14 cellular contexts compared by ENCODE assay signal in genomic region chr16:10368984-10369551, GRCh38. TPM values are rescaled to one million over a fixed set of nuclear protein-coding genes. Genes with fewer than 3 reads are reported as not detected.
A peak's percentile ranks its signal among the peaks of the same experiment; 100 is the strongest.
DNase-seq lines count a peak whose midpoint lies in the region; ATAC-seq and TF ChIP-seq lines count a peak whose summit lies in the region.
"Had no signal": no experiment of that assay in that cellular context is flagged by ENCODE, and none has a peak within 500 bp of the region (broad histone marks: within the 10 kb centered on the region; RNA-seq: fewer than 3 reads in every experiment).

No MANE protein-coding gene starts in this region.

- CTCF ChIA-PET in MCF 10A (lab: Yijun Ruan, JAX): interaction anchor here (0.5 to 1.4 kb wide), 14 partner anchors 9 to 317 kb away, joined by 3 to 9 read pairs (median 4); partner anchors contain the start of gene ATF7IP2

- peaks cover 0 to 5% of the 10 kb centered on the region in 2 donors for H3K9me3 ChIP-seq in breast epithelium
- H3K9me3 ChIP-seq: lower lobe of right lung had no signal

- H3K27me3 Mint-ChIP-seq in MCF 10A (ENCODE audit: insufficient read depth, unreplicated experiment): no peaks in the 10 kb centered on the region
- no peaks in the 10 kb centered on the region for H3K27me3 Mint-ChIP-seq in natural killer cell (ENCODE audit: low read depth in 2 of 2)

- no peaks in the 10 kb centered on the region for H3K36me3 ChIP-seq in breast epithelium
- H3K36me3 ChIP-seq: lower lobe of right lung, MG63 had no signal

- H3K4me3 ChIP-seq in breast epithelium: no peak overlapping the region
- H3K4me3 ChIP-seq: lower lobe of right lung, MG63 had no signal

- BruUV-seq in MCF 10A (replicated peaks; lab: Mats Ljungman, UMichigan): no TSS peak

- H3K36me3 Mint-ChIP-seq in MCF 10A (ENCODE audit: insufficient read depth, unreplicated experiment): no peaks in the 10 kb centered on the region
- H3K36me3 Mint-ChIP-seq in natural killer cell: no peaks in the 10 kb centered on the region

- H3K9me3 Mint-ChIP-seq in MCF 10A (ENCODE audit: unreplicated experiment) (no peaks in the 10 kb centered on the region), natural killer cell (no peaks in the 10 kb centered on the region)

- peak; percentile 45 for DNase-seq in MCF 10A (ENCODE audit: unreplicated experiment)
- DNase-seq in breast epithelium (ENCODE audit: low spot score in 2 of 2): no peak
- peak; percentile 11 for DNase-seq in UCSD-AML1 (lab: John Stamatoyannopoulos, UW; ENCODE audit: unreplicated experiment)
- DNase-seq in iPS-NIHi11 (ENCODE audit: low spot score): peak; percentile 26
- DNase-seq in natural killer cell: no peak
- no peak for DNase-seq in hippocampal formation (lab: John Stamatoyannopoulos, UW)
- DNase-seq in left cardiac atrium: no peak
- no peak for DNase-seq in GM20000 (ENCODE audit: low spot score)
- DNase-seq: lower lobe of right lung; MG63; NCI-H2227 treated with DMSO at 0.1 percent for 48 hours; nucleus accumbens; SHP77; stimulated activated CD4-positive, alpha-beta T cell treated with anti-CD3 and anti-CD28 coated beads, Interleukin-12 subunit alpha, Interleukin-12 subunit beta, amount 100 ng/mL, for 4 hours had no signal

- H3K4me1 Mint-ChIP-seq in MCF 10A (ENCODE audit: insufficient read depth, unreplicated experiment): no peaks in the 10 kb centered on the region
- no peaks in the 10 kb centered on the region for H3K4me1 Mint-ChIP-seq in natural killer cell

- H3K27ac ChIP-seq in breast epithelium: no peak overlapping the region
- H3K27ac ChIP-seq: lower lobe of right lung had no signal

- intact Hi-C loops in MCF 10A (cut with micrococcal nuclease) (no loop called here), breast epithelium (cut with DNase I; ENCODE audit: low total_unique reads) (no loop called here), natural killer cell (cut with micrococcal nuclease) (no loop called here), left cardiac atrium (cut with DNase I) (no loop called here)

- H3K4me3 Mint-ChIP-seq in MCF 10A (ENCODE audit: unreplicated experiment) (no peak overlapping the region), natural killer cell (no peak overlapping the region)

- H3K27ac Mint-ChIP-seq in MCF 10A (ENCODE audit: low read depth, unreplicated experiment) (no peak overlapping the region), natural killer cell (no peak overlapping the region)

- POLR2A ChIA-PET in MCF 10A (lab: Yijun Ruan, JAX): interaction anchor here (1.6 to 2.1 kb wide), 2 partner anchors 17 to 27 kb away, joined by 5 to 6 read pairs; partner anchors contain the start of gene ATF7IP2

- ATAC-seq in natural killer cell: no peak
- no peak for ATAC-seq in left cardiac atrium
- ATAC-seq: lower lobe of right lung had no signal

- H3K27me3 ChIP-seq in breast epithelium: no peaks in the 10 kb centered on the region
- H3K27me3 ChIP-seq: MG63 had no signal

- TF ChIP-seq CTCF in MCF 10A (IDR thresholded peaks at IDR 0.05; ENCODE audit: unreplicated experiment): no peak
- TF ChIP-seq CTCF in breast epithelium (IDR thresholded peaks at IDR 0.05): no peak
- no peak for TF ChIP-seq CTCF in natural killer cell (IDR thresholded peaks at IDR 0.05)
- TF ChIP-seq CTCF in GM20000 (IDR thresholded peaks at IDR 0.05; ENCODE audit: extremely low read depth, missing control alignments): no peak

- no peak for TF ChIP-seq POLR2A in breast epithelium (IDR thresholded peaks at IDR 0.05)

- H3K4me1 ChIP-seq in breast epithelium: no peaks in the 10 kb centered on the region
- H3K4me1 ChIP-seq: lower lobe of right lung had no signal

RNA-seq across cellular contexts. Expression of gene ATF7IP2, which starts 16.8 kb away (rescaled TPM):
- 4.8 and 6.5 TPM in 2 replicates for total RNA-seq in MCF 10A (2022)
- total RNA-seq in breast epithelium: 10 to 100 TPM in 1 of 3 donors, 1 to 10 TPM in 2; 8.5 to 10.4 (median 9.4) TPM
- total RNA-seq in natural killer cell: 10 to 100 TPM; 41.7 to 53.5 (median 43.8) TPM
- total RNA-seq in left cardiac atrium: 10 to 100 TPM; 24.8 to 28.9 TPM

Comparison
In these comparisons a context has a peak if more than half of its experiments do, and no peak if none do; other contexts are left out.
1. DNase-seq: peak in MCF 10A (single experiment), UCSD-AML1 (single experiment) and iPS-NIHi11 (single experiment); none in breast epithelium (0 of 2), natural killer cell (single experiment), hippocampal formation (0 of 2), left cardiac atrium (single experiment) and GM20000 (single experiment).